27 cellular contexts compared by ENCODE assay signal in the genomic region with DNA sequence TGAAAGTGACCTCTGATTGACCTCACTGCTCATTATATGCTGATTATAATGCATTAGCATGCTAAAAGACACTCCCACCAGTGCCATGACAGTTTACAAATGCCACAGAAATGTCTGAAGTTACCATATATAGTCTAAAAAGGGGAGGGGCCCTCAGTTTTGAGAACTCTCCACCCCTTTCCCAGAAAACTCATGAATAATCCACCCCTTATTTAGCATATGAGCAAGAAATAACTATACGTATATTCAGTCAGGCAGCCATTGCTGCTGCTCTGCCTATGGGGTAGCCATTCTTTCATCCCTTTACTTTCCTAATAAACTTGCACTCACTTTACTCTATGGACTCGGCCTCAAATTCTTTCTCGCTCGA.
"Had no signal": no experiment of that assay in that cellular context is flagged by ENCODE, and none has a peak within 500 bp of the region (broad histone marks: within the 10 kb centered on the region; RNA-seq: fewer than 3 reads in every experiment).

No MANE protein-coding gene starts in this region.

- H3K79me2 ChIP-seq: parathyroid adenoma had no signal

- H3K4me1 Mint-ChIP-seq: memory B cell; natural killer cell; stimulated activated memory B cell treated with anti-CD40 and anti-IgM and Interleukin-4, amounts not matched to agents 10 μg/mL and 1 μg/mL and 100 μg/mL, for 72 hours had no signal

- H3K4me3 Mint-ChIP-seq: effector memory CD8-positive, alpha-beta T cell; memory B cell; natural killer cell; stimulated activated memory B cell treated with anti-CD40 and anti-IgM and Interleukin-4, amounts not matched to agents 10 μg/mL and 1 μg/mL and 100 μg/mL, for 72 hours had no signal

- DNase-seq: cortex of kidney; effector memory CD8-positive, alpha-beta T cell; erythroblast; esophagus squamous epithelium; foreskin melanocyte; glutamatergic neuron; heart right ventricle; hippocampal formation; left ventricle myocardium superior; natural killer cell; sigmoid colon; stimulated activated CD4-positive, alpha-beta T cell treated with anti-CD3 and anti-CD28 coated beads, Interleukin-2, amount 100 ng/mL, for 24 hours; stimulated activated CD4-positive, alpha-beta T cell treated with anti-CD3 and anti-CD28 coated beads, Interleukin-4, amount 100 ng/mL, for 4 hours; stimulated activated naive CD8-positive, alpha-beta T cell treated with anti-CD3 and anti-CD28 coated beads, Interleukin-15, Interleukin-2, amounts not matched to agents 100 U/mL and 50 U/mL, for 24 hours; substantia nigra; testis; upper lobe of right lung; uterus had no signal

- H3K9ac ChIP-seq: parathyroid adenoma had no signal

- H3K27ac Mint-ChIP-seq: effector memory CD8-positive, alpha-beta T cell; memory B cell; natural killer cell had no signal

- H3K27ac ChIP-seq: esophagus squamous epithelium, heart right ventricle, neutrophil, parathyroid adenoma, prostate gland, right atrium auricular region, sigmoid colon, testis, tibial nerve, upper lobe of right lung, uterus had no signal

- H3K9me3 ChIP-seq: esophagus squamous epithelium, neutrophil, prostate gland, right atrium auricular region, testis, tibial nerve, upper lobe of right lung, uterus had no signal

- H3K27me3 Mint-ChIP-seq: memory B cell; stimulated activated memory B cell treated with anti-CD40 and anti-IgM and Interleukin-4, amounts not matched to agents 10 μg/mL and 1 μg/mL and 100 μg/mL, for 72 hours had no signal

- H3K27me3 ChIP-seq: esophagus squamous epithelium, heart right ventricle, neutrophil, right atrium auricular region, sigmoid colon, testis, tibial nerve, upper lobe of right lung, uterus had no signal

- H3K36me3 ChIP-seq: esophagus squamous epithelium, heart right ventricle, neutrophil, prostate gland, right atrium auricular region, sigmoid colon, tibial nerve, upper lobe of right lung, uterus had no signal

- H3K4me1 ChIP-seq: esophagus squamous epithelium, parathyroid adenoma, prostate gland, right atrium auricular region, testis, tibial nerve, upper lobe of right lung had no signal

- H3K36me3 Mint-ChIP-seq: natural killer cell; stimulated activated memory B cell treated with anti-CD40 and anti-IgM and Interleukin-4, amounts not matched to agents 10 μg/mL and 1 μg/mL and 100 μg/mL, for 72 hours had no signal

- FAIRE-seq: endometrium had no signal

- H3K4me3 ChIP-seq: esophagus squamous epithelium, heart right ventricle, lung, prostate gland, right atrium auricular region, sigmoid colon, testis, tibial nerve, upper lobe of right lung, uterus had no signal

- ATAC-seq: effector memory CD8-positive, alpha-beta T cell; heart right ventricle; left ventricle myocardium superior; natural killer cell; stimulated activated memory B cell treated with anti-CD40 and anti-IgM and Interleukin-4, amounts not matched to agents 10 μg/mL and 1 μg/mL and 100 μg/mL, for 72 hours; stimulated activated naive CD8-positive, alpha-beta T cell treated with anti-CD3 and anti-CD28 coated beads, Interleukin-15, Interleukin-2, amounts not matched to agents 100 U/mL and 50 U/mL, for 24 hours; upper lobe of right lung had no signal

- H3K9me3 Mint-ChIP-seq: effector memory CD8-positive, alpha-beta T cell; memory B cell; natural killer cell; stimulated activated memory B cell treated with anti-CD40 and anti-IgM and Interleukin-4, amounts not matched to agents 10 μg/mL and 1 μg/mL and 100 μg/mL, for 72 hours had no signal
